20 cellular contexts compared by ENCODE assay signal in genomic region chr11:87020336-87020735, GRCh38.
"Had no signal": no experiment of that assay in that cellular context is flagged by ENCODE, and none has a peak within 500 bp of the region (broad histone marks: within the 10 kb centered on the region; RNA-seq: fewer than 3 reads in every experiment).

No MANE protein-coding gene starts in this region.

- H3K9me3 ChIP-seq: adrenal gland, heart left ventricle, lower lobe of right lung, suprapubic skin, transverse colon, uterus had no signal

- DNase-seq: activated CD4-positive, alpha-beta T cell treated with anti-CD3 and anti-CD28 coated beads for 1 hour; activated CD4-positive, alpha-beta T cell treated with anti-CD3 and anti-CD28 coated beads, Interleukin-2, amount 50 U/mL, for 1 hour; activated gamma-delta T cell treated with Interleukin-2 at 50 U/mL for 16 hours; activated T-cell treated with anti-CD3 and anti-CD28 coated beads, Interleukin-2, amount 50 U/mL, for 1 hour; adrenal gland; central memory CD4-positive, alpha-beta T cell; effector memory CD8-positive, alpha-beta T cell; heart left ventricle; lower lobe of right lung; right cardiac atrium; stimulated activated CD4-positive, alpha-beta T cell treated with anti-CD3 and anti-CD28 coated beads, Interleukin-1b, Interleukin-23, amount 100 ng/mL, for 48 hours; T-cell; transverse colon; uterus had no signal

- H3K36me3 Mint-ChIP-seq: activated naive CD4-positive, alpha-beta T cell treated with anti-CD3 and anti-CD28 coated beads, Interleukin-2, amount 50 U/mL, for 72 hours; natural killer cell treated with Interleukin-12 subunit alpha and Interleukin-12 subunit beta and Interleukin-15 and Interleukin-18, amount 100 ng/mL, for 72 hours; T-cell had no signal

- H3K27me3 ChIP-seq: adrenal gland, heart left ventricle, suprapubic skin, transverse colon, uterus had no signal

- H3K79me2 ChIP-seq: parathyroid adenoma had no signal

- H3K9me3 Mint-ChIP-seq: activated naive CD4-positive, alpha-beta T cell treated with anti-CD3 and anti-CD28 coated beads, Interleukin-2, amount 50 U/mL, for 72 hours; effector memory CD8-positive, alpha-beta T cell; natural killer cell treated with Interleukin-12 subunit alpha and Interleukin-12 subunit beta and Interleukin-15 and Interleukin-18, amount 100 ng/mL, for 72 hours; stimulated activated naive CD8-positive, alpha-beta T cell treated with anti-CD3 and anti-CD28 coated beads, Interleukin-15, Interleukin-2, amounts not matched to agents 100 ng/mL and 50 ng/mL, for 24 hours; T-cell had no signal

- H3K4me3 ChIP-seq: adrenal gland, heart left ventricle, lower lobe of right lung, suprapubic skin, transverse colon, uterus had no signal

- ATAC-seq: activated naive CD4-positive, alpha-beta T cell treated with anti-CD3 and anti-CD28 coated beads, Interleukin-2, amount 50 U/mL, for 72 hours; effector memory CD8-positive, alpha-beta T cell; heart left ventricle; lower lobe of right lung; natural killer cell treated with Interleukin-12 subunit alpha and Interleukin-12 subunit beta and Interleukin-15 and Interleukin-18, amount 100 ng/mL, for 72 hours; right cardiac atrium; T-cell had no signal

- H3K9ac ChIP-seq: parathyroid adenoma had no signal

- H3K27ac ChIP-seq: epithelial cell of prostate, parathyroid adenoma, suprapubic skin, uterus had no signal

- H3K36me3 ChIP-seq: adrenal gland, heart left ventricle, lower lobe of right lung, suprapubic skin, transverse colon, uterus had no signal

- H2AFZ ChIP-seq: parathyroid adenoma had no signal

- H3K4me3 Mint-ChIP-seq: effector memory CD8-positive, alpha-beta T cell; natural killer cell treated with Interleukin-12 subunit alpha and Interleukin-12 subunit beta and Interleukin-15 and Interleukin-18, amount 100 ng/mL, for 72 hours; stimulated activated naive CD8-positive, alpha-beta T cell treated with anti-CD3 and anti-CD28 coated beads, Interleukin-15, Interleukin-2, amounts not matched to agents 100 ng/mL and 50 ng/mL, for 24 hours; T-cell had no signal

- H3K27ac Mint-ChIP-seq: effector memory CD8-positive, alpha-beta T cell; natural killer cell treated with Interleukin-12 subunit alpha and Interleukin-12 subunit beta and Interleukin-15 and Interleukin-18, amount 100 ng/mL, for 72 hours; stimulated activated naive CD8-positive, alpha-beta T cell treated with anti-CD3 and anti-CD28 coated beads, Interleukin-15, Interleukin-2, amounts not matched to agents 100 ng/mL and 50 ng/mL, for 24 hours; T-cell had no signal

- H3K4me1 ChIP-seq: adrenal gland, parathyroid adenoma, uterus had no signal
